Comparison of ENCODE assay signal across 10 cellular contexts in genomic region chr5:1652873-1653707, GRCh38.
A peak's percentile ranks its signal among the peaks of the same experiment; 100 is the strongest.
DNase-seq lines count a peak whose midpoint lies in the region; ATAC-seq, FAIRE-seq and TF ChIP-seq lines count a peak whose summit lies in the region.
"Had no signal": no experiment of that assay in that cellular context is flagged by ENCODE, and none has a peak within 500 bp of the region (broad histone marks: within the 10 kb centered on the region; RNA-seq: fewer than 3 reads in every experiment).

No MANE protein-coding gene starts in this region.

- no peak overlapping the region for H2BK5ac ChIP-seq in H1 (ENCODE audit: low read depth, low read length)

- no peak overlapping the region for H2AK5ac ChIP-seq in H1 (ENCODE audit: low read depth, low read length)

- no peak overlapping the region for H3K23ac ChIP-seq in H1 (ENCODE audit: insufficient read length)

- no peak overlapping the region for H4K5ac ChIP-seq in H1 (ENCODE audit: insufficient read length, low read depth, low read length)

- no peak overlapping the region for H2BK20ac ChIP-seq in H1 (ENCODE audit: low read length)

- H3K27ac Mint-ChIP-seq in stimulated activated naive CD8-positive, alpha-beta T cell treated with anti-CD3 and anti-CD28 coated beads, Interleukin-15, amount 100 ng/mL, for 72 hours: no peak overlapping the region

- WGBS in H1 (ENCODE audit: extremely low coverage in 1 of 2, insufficient coverage in 1 of 2, insufficient read length in 1 of 2, insufficient replicate concordance in 2 of 2, low coverage in 1 of 2, low lambda C conversion rate in 2 of 2, missing lambda C conversion rate in 1 of 2), 2 experiments: 52% methylated on average over 26 of the region's 37 CpGs; no CpG with 5 or more reads in 1 of the 2 experiments

- H3K9me2 ChIP-seq in Loucy (replicated peaks; ENCODE audit: low read depth, low read length): no peaks in the 10 kb centered on the region

- no peak overlapping the region for H3K18ac ChIP-seq in H1 (ENCODE audit: extremely low read depth, low read length)

- no peak for TF ChIP-seq RAD21 in H1 (IDR thresholded peaks at IDR 0.05 in 1 of 2, conservative IDR thresholded peaks at IDR 0.05 in 1 of 2; ENCODE audit: low read depth in 2 of 2, low read length in 2 of 2)

- FAIRE-seq in H1 (lab: Jason Lieb, UNC): no peak

- H3K23me2 ChIP-seq in H1 (ENCODE audit: low read depth, low read length): peaks cover 5% of the 10 kb centered on the region; the same call in 1 of the 2 replicates

- in situ Hi-C loops in G401 (cut with HindIII; ENCODE audit: low sequenced_read_pairs): no loop called here

- no peak overlapping the region for H3K4ac ChIP-seq in H1 (replicated peaks; ENCODE audit: insufficient read length, low read depth, low read length)

- no peak overlapping the region for H2BK15ac ChIP-seq in H1 (ENCODE audit: low read length)

- H4K20me1 ChIP-seq in Loucy (ENCODE audit: insufficient read depth, low read length, poor library complexity, severe bottlenecking): no peaks in the 10 kb centered on the region
- H4K20me1 ChIP-seq in H1 (replicated peaks in 1 of 2; ENCODE audit: control insufficient read depth in 1 of 2, insufficient read depth in 2 of 2, low read length in 2 of 2): peaks cover 0 to 1% of the 10 kb centered on the region in 2 experiments

- no peak overlapping the region for H2BK120ac ChIP-seq in H1 (replicated peaks; ENCODE audit: low read depth, low read length)

- H3K4me3 ChIP-seq in Loucy (ENCODE audit: low read length, poor library complexity, severe bottlenecking) (no peak overlapping the region), H1 (ENCODE audit: extremely low read depth in 1 of 4, insufficient read depth in 2 of 4, low read depth in 3 of 4, low read length in 4 of 4) (peak overlapping the region in 2 of 4 experiments; percentile 20 to 46; a peak in 4 of 8 replicates)
- H3K4me3 ChIP-seq: SK-N-MC had no signal

- H3K4me1 ChIP-seq in Loucy (ENCODE audit: insufficient read depth, low read length, poor library complexity, severe bottlenecking): peaks cover 7% of the 10 kb centered on the region
- peaks cover 0 to 6% (median 0%) of the 10 kb centered on the region in 4 experiments; a peak in 3 of 7 replicates for H3K4me1 ChIP-seq in H1 (replicated peaks in 1 of 4; ENCODE audit: control insufficient read depth in 3 of 4, insufficient read depth in 4 of 4, low read length in 3 of 4)

- H3K9ac ChIP-seq in Loucy (ENCODE audit: low read depth, low read length, poor library complexity, severe bottlenecking): no peak overlapping the region
- no peak overlapping the region for H3K9ac ChIP-seq in H1 (replicated peaks in 1 of 4; ENCODE audit: extremely low read depth in 1 of 4, low read depth in 3 of 4, low read length in 3 of 4)

- DNase-seq in DMS 273 (lab: John Stamatoyannopoulos, UW; ENCODE audit: unreplicated experiment): peak; percentile 49
- no peak for DNase-seq in DMS 273 treated with DMSO at 0.1 percent for 48 hours (lab: John Stamatoyannopoulos, UW)
- peak in 1 of 2 experiments; percentile 56 for DNase-seq in H1 (ENCODE audit: low read depth in 1 of 2, low spot score in 2 of 2)
- no peak for DNase-seq in stimulated activated naive CD8-positive, alpha-beta T cell treated with anti-CD3 and anti-CD28 coated beads, Interleukin-15, amount 100 ng/mL, for 72 hours
- DNase-seq in SIG-M5 (lab: John Stamatoyannopoulos, UW): no peak
- no peak for DNase-seq in G401 (ENCODE audit: low spot score)

- no peak overlapping the region for H3K14ac ChIP-seq in H1 (ENCODE audit: insufficient read length)

- no peak for TF ChIP-seq EP300 in H1 (IDR thresholded peaks at IDR 0.05; ENCODE audit: borderline replicate concordance in 1 of 2, low read depth in 2 of 2, low read length in 2 of 2)

- peaks cover 26% of the 10 kb centered on the region for H3K4me1 Mint-ChIP-seq in stimulated activated naive CD8-positive, alpha-beta T cell treated with anti-CD3 and anti-CD28 coated beads, Interleukin-15, amount 100 ng/mL, for 72 hours

- H3K4me3 Mint-ChIP-seq in stimulated activated naive CD8-positive, alpha-beta T cell treated with anti-CD3 and anti-CD28 coated beads, Interleukin-15, amount 100 ng/mL, for 72 hours: peak overlapping the region; percentile 57 to 74

- no peaks in the 10 kb centered on the region for H3K79me1 ChIP-seq in H1 (ENCODE audit: low read depth, low read length)

- no peak for TF ChIP-seq POLR2A in H1 (IDR thresholded peaks at IDR 0.05; ENCODE audit: control extremely low read depth in 1 of 2, low read depth in 2 of 2, low read length in 2 of 2)

- H3F3A ChIP-seq in Loucy (ENCODE audit: low read depth): no peaks in the 10 kb centered on the region

- H3K79me2 ChIP-seq in Loucy (ENCODE audit: insufficient read depth, low read length) (no peaks in the 10 kb centered on the region), H1 (ENCODE audit: control insufficient read depth in 1 of 2, insufficient read depth in 2 of 2, low read length in 2 of 2) (no peaks in the 10 kb centered on the region)

- no peak overlapping the region for H3K27ac ChIP-seq in H1 (ENCODE audit: low read depth, low read length)
- H3K27ac ChIP-seq: 22Rv1, SK-N-MC had no signal

- peak overlapping the region; percentile 27; the same call in 1 of the 2 replicates for H2AFZ ChIP-seq in Loucy (ENCODE audit: low read length)
- no peak overlapping the region for H2AFZ ChIP-seq in H1 (ENCODE audit: low read length)

- ATAC-seq in GM21825 (IDR thresholded peaks at IDR 0.05; ENCODE audit: unreplicated experiment): peak; percentile 30
- peak; percentile 61 for ATAC-seq in stimulated activated naive CD8-positive, alpha-beta T cell treated with anti-CD3 and anti-CD28 coated beads, Interleukin-15, amount 100 ng/mL, for 72 hours

- H3K4me2 ChIP-seq in Loucy (ENCODE audit: low read depth, low read length, poor library complexity, severe bottlenecking) (peak overlapping the region; percentile 51), H1 (ENCODE audit: insufficient read depth in 1 of 2, low read depth in 2 of 2, low read length in 2 of 2) (peak overlapping the region; percentile 67 to 69)

- H3K27me3 ChIP-seq in Loucy (ENCODE audit: insufficient read depth, low read length, poor library complexity, severe bottlenecking): no peaks in the 10 kb centered on the region
- peaks cover 0 to 21% (median 16%) of the 10 kb centered on the region in 4 experiments; a peak in 6 of 7 replicates for H3K27me3 ChIP-seq in H1 (replicated peaks in 1 of 4; ENCODE audit: control insufficient read depth in 3 of 4, extremely low read depth in 1 of 4, insufficient read depth in 3 of 4, low read length in 3 of 4)

- no peaks in the 10 kb centered on the region for H3K9me3 Mint-ChIP-seq in stimulated activated naive CD8-positive, alpha-beta T cell treated with anti-CD3 and anti-CD28 coated beads, Interleukin-15, amount 100 ng/mL, for 72 hours

- no peak overlapping the region for H2BK12ac ChIP-seq in H1 (ENCODE audit: low read depth, low read length)

- H3K36me3 ChIP-seq in Loucy (ENCODE audit: insufficient read depth, low read length) (no peaks in the 10 kb centered on the region), H1 (ENCODE audit: control insufficient read depth in 2 of 4, insufficient read depth in 4 of 4, low read length in 3 of 4) (no peaks in the 10 kb centered on the region)

- no peak overlapping the region for H4K91ac ChIP-seq in H1 (replicated peaks; ENCODE audit: insufficient read length, low read length)

- CTCF ChIA-PET in H1 (lab: Charles Lee; ENCODE audit: partially characterized antibody): interaction anchor here (0.8 to 4.2 kb wide), 9 partner anchors 9 to 273 kb away, joined by 3 to 24 read pairs (median 3); no protein-coding TSS in a partner anchor

- H3K27me3 Mint-ChIP-seq in stimulated activated naive CD8-positive, alpha-beta T cell treated with anti-CD3 and anti-CD28 coated beads, Interleukin-15, amount 100 ng/mL, for 72 hours: peaks cover 85% of the 10 kb centered on the region

- H3K9me3 ChIP-seq in Loucy (ENCODE audit: insufficient read depth, low read depth, low read length) (no peaks in the 10 kb centered on the region), H1 (ENCODE audit: insufficient read depth in 2 of 2, low read depth in 1 of 2, low read length in 1 of 2) (no peaks in the 10 kb centered on the region)

- peak overlapping the region; percentile 51; the same call in 1 of the 2 replicates for H4K8ac ChIP-seq in H1 (ENCODE audit: extremely low read depth, insufficient read depth, low read length)

- no peak for TF ChIP-seq CTCF in Loucy (conservative IDR thresholded peaks at IDR 0.05; ENCODE audit: low read length)
- TF ChIP-seq CTCF in H1 (IDR thresholded peaks at IDR 0.05; ENCODE audit: control extremely low read depth in 1 of 3, insufficient read depth in 1 of 3, low read depth in 1 of 3, low read length in 3 of 3): no peak

- no peak overlapping the region for H3K56ac ChIP-seq in H1 (replicated peaks; ENCODE audit: insufficient read length, low read depth, low read length)

- POLR2A ChIA-PET in H1 (lab: Charles Lee; ENCODE audit: partially characterized antibody): interaction anchor here (1.0 kb wide), 1 partner anchor 47 kb away, joined by 3 read pairs; no protein-coding TSS in a partner anchor

TF ChIP-seq in H1, 55 proteins besides CTCF, POLR2A, EP300 and RAD21:
- peak; percentile 17 for TF ChIP-seq KDM4A (IDR thresholded peaks at IDR 0.05; ENCODE audit: low read depth, low read length, severe bottlenecking)
- TF ChIP-seq SP4 (IDR thresholded peaks at IDR 0.05; ENCODE audit: low read length): no peak
- TF ChIP-seq RXRA (IDR thresholded peaks at IDR 0.05; ENCODE audit: insufficient read depth, low read depth, low read length): no peak
TF ChIP-seq in H1: peak in this region for 1.
